Comparison of ENCODE assay signal across 17 cellular contexts in genomic region chr7:95238252-95238938, GRCh38.
"Had no signal": no experiment of that assay in that cellular context is flagged by ENCODE, and none has a peak within 500 bp of the region (broad histone marks: within the 10 kb centered on the region; RNA-seq: fewer than 3 reads in every experiment).

No MANE protein-coding gene starts in this region.

- H3K4me3 ChIP-seq: gastroesophageal sphincter, thyroid gland had no signal

- H3K36me3 ChIP-seq: gastroesophageal sphincter, spleen, thyroid gland had no signal

- H3K27ac ChIP-seq: gastroesophageal sphincter, spleen, thyroid gland had no signal

- H3K27me3 ChIP-seq: gastroesophageal sphincter, spleen, thyroid gland had no signal

- DNase-seq: activated CD4-positive, alpha-beta T cell treated with anti-CD3 and anti-CD28 coated beads for 1 hour; activated CD4-positive, alpha-beta T cell treated with anti-CD3 and anti-CD28 coated beads, Interleukin-2, amount 50 U/mL, for 1 hour; activated CD8-positive, alpha-beta T cell treated with anti-CD3 and anti-CD28 coated beads, Interleukin-2, amount 10 ng/mL, durations not matched to agents 7 days and 5 days; activated gamma-delta T cell treated with Interleukin-2 at 50 U/mL for 16 hours; activated T-cell treated with anti-CD3 and anti-CD28 coated beads, Interleukin-2, amount 50 U/mL, for 1 hour; central memory CD4-positive, alpha-beta T cell; effector memory CD4-positive, alpha-beta T cell; head of caudate nucleus; hypothalamus; left cardiac atrium; occipital lobe; posterior cingulate gyrus; spleen; stimulated activated CD4-positive, alpha-beta T cell treated with anti-CD3 and anti-CD28 coated beads, Interleukin-4, amount 100 ng/mL, for 1 hour; stimulated activated naive CD4-positive, alpha-beta T cell; thyroid gland had no signal

- H3K4me1 ChIP-seq: gastroesophageal sphincter, spleen, thyroid gland had no signal

- H3K9me3 ChIP-seq: gastroesophageal sphincter, thyroid gland had no signal
